ENCODE assay signal across 23 cellular contexts in the genomic region with DNA sequence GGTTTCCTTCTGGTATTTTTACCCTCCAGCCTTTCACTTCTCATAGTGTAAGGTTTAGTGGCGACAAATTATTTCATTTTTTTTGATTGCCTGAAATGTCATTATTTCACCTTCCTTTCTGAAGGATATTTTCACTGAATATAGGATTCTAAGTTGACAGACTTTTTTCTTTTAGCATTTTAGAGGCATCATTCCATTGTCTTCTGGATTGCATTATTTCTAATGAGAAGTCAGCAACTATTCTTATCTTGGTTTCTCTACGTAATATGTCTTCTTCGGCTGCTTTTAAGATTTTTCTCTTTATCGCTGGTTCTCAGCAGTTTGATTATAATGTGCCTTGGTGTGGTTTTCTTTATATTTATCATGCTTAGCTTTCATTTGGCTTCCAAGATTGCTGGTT.
"Had no signal": no experiment of that assay in that cellular context is flagged by ENCODE, and none has a peak within 500 bp of the region (broad histone marks: within the 10 kb centered on the region; RNA-seq: fewer than 3 reads in every experiment).

No MANE protein-coding gene starts in this region.

- DNase-seq: KBM-7, MV-4-11, NCI-H1092, NCI-H1105 treated with DMSO at 0.1 percent for 48 hours, NCI-H1417 treated with DMSO at 0.1 percent for 48 hours, NCI-H146, NCI-H1694 treated with DMSO at 0.1 percent for 48 hours, NCI-H1930, NCI-H2081, NCI-H2107, NCI-H2227 treated with DMSO at 0.1 percent for 48 hours, NCI-H510A, NCI-H524 treated with DMSO at 0.1 percent for 48 hours, NCI-H69, NCI-H774, PC-3, Peyer's patch, SHP77 treated with DMSO at 0.1 percent for 48 hours, SJCRH30, T-helper 1 cell had no signal

- H3K4me1 ChIP-seq: Peyer's patch, SJCRH30 had no signal

- H3K36me3 ChIP-seq: Peyer's patch had no signal

- ATAC-seq: PC-3, Right ventricle myocardium inferior, SK-N-SH treated with all-trans-retinoic acid at 6 μM for 48 hours had no signal

- H3K27ac ChIP-seq: Peyer's patch, SJCRH30 had no signal

- H3K27ac Mint-ChIP-seq: IgD-negative memory B cell had no signal

- H3K27me3 ChIP-seq: Peyer's patch, SJCRH30 had no signal

- H3K4me3 ChIP-seq: Peyer's patch, SJCRH30 had no signal

- H3K27me3 Mint-ChIP-seq: IgD-negative memory B cell had no signal
